Comparison of ENCODE assay signal across 11 cellular contexts in the genomic region with DNA sequence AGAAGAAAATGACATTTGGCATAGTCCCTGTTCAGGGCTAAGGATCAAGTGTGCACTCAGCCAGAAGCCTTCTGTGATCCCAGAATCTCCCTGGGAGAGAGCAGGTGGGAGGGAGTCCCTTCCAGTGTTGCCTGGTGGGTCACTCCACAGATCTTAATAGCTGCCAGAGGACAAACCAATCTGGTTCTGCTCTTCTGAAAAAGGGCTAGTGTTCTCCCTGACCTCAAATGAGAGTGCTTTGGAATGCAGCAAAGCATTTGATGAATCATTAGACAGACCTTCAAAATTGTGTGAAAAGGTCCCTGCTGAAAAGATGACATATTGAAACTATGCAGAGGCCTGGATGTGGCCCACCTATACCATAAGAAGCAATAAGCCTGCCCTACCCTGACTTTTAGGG.
DNase-seq lines count a peak whose midpoint lies in the region; ATAC-seq and TF ChIP-seq lines count a peak whose summit lies in the region.
"Had no signal": no experiment of that assay in that cellular context is flagged by ENCODE, and none has a peak within 500 bp of the region (broad histone marks: within the 10 kb centered on the region; RNA-seq: fewer than 3 reads in every experiment).

No MANE protein-coding gene starts in this region.

- no peak for TF ChIP-seq CTCF in PC-9 (conservative IDR thresholded peaks at IDR 0.05)

- H3K36me3 ChIP-seq in PC-9 (ENCODE audit: low read depth) = no peaks in the 10 kb centered on the region
- H3K36me3 ChIP-seq: left lung had no signal

- intact Hi-C loops in PC-9 (cut with micrococcal nuclease; ENCODE audit: unreplicated experiment) = no loop called here

- no TSS peak for BruUV-seq in PC-9 (replicated peaks; lab: Mats Ljungman, UMichigan)

- no peaks in the 10 kb centered on the region for H3K9me3 ChIP-seq in PC-9 (ENCODE audit: insufficient read depth, low read depth)
- H3K9me3 ChIP-seq: left lung had no signal

- no peaks in the 10 kb centered on the region for H3K27me3 ChIP-seq in PC-9 (ENCODE audit: insufficient read depth, low read depth)
- H3K27me3 ChIP-seq: left lung had no signal

- CTCF ChIA-PET in PC-9 (lab: Charles Lee) = no interaction called here

- no peak overlapping the region for H2AFZ ChIP-seq in PC-9

- H3K4me1 ChIP-seq in PC-9 (replicated peaks; ENCODE audit: insufficient read depth) = peaks cover 4% of the 10 kb centered on the region
- H3K4me1 ChIP-seq: left lung had no signal

- ATAC-seq in HG03097 (IDR thresholded peaks at IDR 0.05; ENCODE audit: low FRiP score, unreplicated experiment) (no peak), HG03175 (IDR thresholded peaks at IDR 0.05; ENCODE audit: unreplicated experiment) (no peak)
- ATAC-seq: left lung had no signal

- no peaks in the 10 kb centered on the region for H3K79me2 ChIP-seq in PC-9 (ENCODE audit: low read depth)

- H4K20me1 ChIP-seq in PC-9 (ENCODE audit: insufficient read depth) = no peaks in the 10 kb centered on the region

- POLR2A ChIA-PET in PC-9 (lab: Charles Lee; ENCODE audit: unreplicated experiment) = no interaction called here

- H3F3A ChIP-seq in PC-9 (ENCODE audit: insufficient read depth, low read depth) = no peaks in the 10 kb centered on the region

- H3K9me2 ChIP-seq in PC-9 (ENCODE audit: insufficient read depth) = no peaks in the 10 kb centered on the region

- no peak overlapping the region for H3K27ac ChIP-seq in PC-9
- H3K27ac ChIP-seq: left lung had no signal

- H3K4me2 ChIP-seq in PC-9 = no peak overlapping the region

- DNase-seq in EH (ENCODE audit: low read depth) (peak; percentile 56), PC-9 (peak; percentile 3 to 49), dedifferentiated amniotic fluid mesenchymal stem cell (ENCODE audit: extremely low spot score) (peak; percentile 57), nucleus accumbens (lab: John Stamatoyannopoulos, UW) (peak in 34 of 56 donors; percentile 0 to 54 (median 15)), NCI-H1436 treated with DMSO at 0.1 percent for 48 hours (lab: John Stamatoyannopoulos, UW) (no peak), T-helper 2 cell (no peak)
- DNase-seq: CD8-positive, alpha-beta memory T cell; left lung; NCI-H146 had no signal

- H3K4me3 ChIP-seq in PC-9 = no peak overlapping the region
- H3K4me3 ChIP-seq: left lung had no signal

Comparison
In these comparisons a context has a peak if more than half of its experiments do, and no peak if none do; other contexts are left out.
1. DNase-seq: peak in EH (single experiment), PC-9 (2 of 2), dedifferentiated amniotic fluid mesenchymal stem cell (single experiment) and nucleus accumbens (34 of 56); none in NCI-H1436 treated with DMSO at 0.1 percent for 48 hours (single experiment) and T-helper 2 cell (0 of 5).